In the genomic region with DNA sequence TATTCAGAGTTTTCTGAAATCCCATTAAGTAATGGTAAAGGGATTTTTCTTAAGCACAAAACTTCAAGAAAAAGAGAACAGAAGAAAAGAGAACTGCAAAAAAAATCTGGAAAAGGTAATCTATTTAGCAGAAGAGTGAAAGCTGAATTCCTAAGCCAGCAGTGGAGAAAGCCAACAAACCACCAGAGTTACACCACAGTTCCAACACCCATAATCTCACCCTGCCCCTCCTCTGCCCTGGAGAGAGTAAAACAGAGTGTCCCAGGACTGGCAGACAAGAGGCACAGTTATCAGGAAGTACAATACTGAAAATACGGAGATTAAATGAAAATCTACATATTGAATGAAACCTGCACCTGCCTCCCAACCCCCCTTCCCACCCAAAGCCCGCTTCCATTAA, we compare ENCODE assay signal across 26 cellular contexts. TPM values are rescaled to one million over a fixed set of nuclear protein-coding genes. Genes with fewer than 3 reads are reported as not detected.
DNase-seq lines count a peak whose midpoint lies in the region; ATAC-seq, FAIRE-seq and TF ChIP-seq lines count a peak whose summit lies in the region.
"Had no signal": no experiment of that assay in that cellular context is flagged by ENCODE, and none has a peak within 500 bp of the region (broad histone marks: within the 10 kb centered on the region; RNA-seq: fewer than 3 reads in every experiment).

No MANE protein-coding gene starts in this region.

- peak overlapping the region in 1 of 3 donors; percentile 20 for H3K27ac ChIP-seq in right lobe of liver
- H3K27ac ChIP-seq in HepG2 (ENCODE audit: extremely low read length, insufficient read depth, low read length): no peak overlapping the region
- H3K27ac ChIP-seq in upper lobe of right lung: no peak overlapping the region
- H3K27ac ChIP-seq in coronary artery: no peak overlapping the region
- H3K27ac ChIP-seq: esophagus squamous epithelium, testis had no signal

- intact Hi-C loops in right lobe of liver (cut with DNase I): no loop called here
- intact Hi-C loops in HepG2 (cut with micrococcal nuclease; ENCODE audit: unreplicated experiment): no loop called here
- intact Hi-C loops in upper lobe of right lung (cut with DNase I): no loop called here

- H3K4me2 ChIP-seq in HepG2 (ENCODE audit: low read depth, low read length): no peak overlapping the region

- POLR2A ChIA-PET in HepG2 (lab: Yijun Ruan, JAX): no interaction called here

- no peak for TF ChIP-seq RAD21 in HepG2 (CRISPR knock-in tag; IDR thresholded peaks at IDR 0.05)

- no peak overlapping the region for H3K27ac Mint-ChIP-seq in stimulated activated memory B cell treated with anti-CD40 and anti-IgM and Interleukin-4, amounts not matched to agents 10 μg/mL and 1 μg/mL and 100 μg/mL, for 72 hours
- H3K27ac Mint-ChIP-seq: activated CD4-positive, alpha-beta T cell treated with anti-CD3 and anti-CD28 coated beads for 36 hours; activated CD8-positive, alpha-beta memory T cell treated with anti-CD3 and anti-CD28 coated beads, Interleukin-2, amount 10 ng/mL, durations not matched to agents 7 days and 5 days; HFFc6; natural killer cell had no signal

- CTCF ChIA-PET in HepG2 (lab: Yijun Ruan, JAX; ENCODE audit: low intra/inter-chr PET ratio, low total read pairs): no interaction called here

- TF ChIP-seq CTCF in right lobe of liver (IDR thresholded peaks at IDR 0.05): no peak
- no peak for TF ChIP-seq CTCF in HepG2 (CRISPR knock-in tag; IDR thresholded peaks at IDR 0.05)
- no peak for TF ChIP-seq CTCF in upper lobe of right lung (IDR thresholded peaks at IDR 0.05)
- no peak for TF ChIP-seq CTCF in coronary artery (IDR thresholded peaks at IDR 0.05)

- H4K20me1 ChIP-seq in HepG2 (ENCODE audit: insufficient read depth, low read length): no peaks in the 10 kb centered on the region

- no peak overlapping the region for H2AFZ ChIP-seq in HepG2 (ENCODE audit: low read length)

- in situ Hi-C loops in HepG2 (cut with HindIII; ENCODE audit: extremely low pct_ligation_motif_present, low pct_unique_long_range_greater_than_20kb): no loop called here

- H3K4me1 Mint-ChIP-seq in stimulated activated memory B cell treated with anti-CD40 and anti-IgM and Interleukin-4, amounts not matched to agents 10 μg/mL and 1 μg/mL and 100 μg/mL, for 72 hours: peaks cover 5% of the 10 kb centered on the region
- H3K4me1 Mint-ChIP-seq: activated CD4-positive, alpha-beta T cell treated with anti-CD3 and anti-CD28 coated beads for 36 hours; activated CD8-positive, alpha-beta memory T cell treated with anti-CD3 and anti-CD28 coated beads, Interleukin-2, amount 10 ng/mL, durations not matched to agents 7 days and 5 days; CD8-positive, alpha-beta memory T cell; natural killer cell had no signal

- no peak for FAIRE-seq in HepG2 (lab: Jason Lieb, UNC)
- FAIRE-seq: K562, TTC549 had no signal

- no peak for TF ChIP-seq EP300 in HepG2 (IDR thresholded peaks at IDR 0.05; ENCODE audit: low read depth in 2 of 2, low read length in 2 of 2)
- no peak for TF ChIP-seq EP300 in HepG2 (CRISPR knock-in tag; IDR thresholded peaks at IDR 0.05; ENCODE audit: borderline replicate concordance)

- DNase-seq in right lobe of liver (no peak), HepG2 (ENCODE audit: low spot score) (no peak), amniotic epithelial cell (ENCODE audit: low read depth) (peak; percentile 79), iris pigment epithelial cell (ENCODE audit: low read depth) (peak; percentile 61), upper lobe of right lung (no peak), NCI-H510A (lab: John Stamatoyannopoulos, UW) (no peak), coronary artery (ENCODE audit: low spot score) (no peak)
- DNase-seq: ACHN; activated CD4-positive, alpha-beta T cell treated with anti-CD3 and anti-CD28 coated beads for 36 hours; activated CD8-positive, alpha-beta memory T cell treated with anti-CD3 and anti-CD28 coated beads, Interleukin-2, amount 10 ng/mL, durations not matched to agents 7 days and 5 days; activated effector memory CD4-positive, alpha-beta T cell treated with anti-CD3 and anti-CD28 coated beads, Interleukin-2, amount 50 U/mL, for 16 hours; CD8-positive, alpha-beta memory T cell; central memory CD4-positive, alpha-beta T cell; effector memory CD4-positive, alpha-beta T cell; esophagus squamous epithelium; HFFc6; islet precursor cell; natural killer cell; NCI-H1092 treated with DMSO at 0.1 percent for 48 hours; NCI-H2029 treated with DMSO at 0.1 percent for 48 hours; NCI-H446 treated with DMSO at 0.1 percent for 48 hours; stimulated activated CD8-positive, alpha-beta memory T cell treated with anti-CD3 and anti-CD28 coated beads, Interleukin-4, amount 100 ng/mL, for 48 hours; testis had no signal

- peaks cover 47% of the 10 kb centered on the region for H3K36me3 Mint-ChIP-seq in stimulated activated memory B cell treated with anti-CD40 and anti-IgM and Interleukin-4, amounts not matched to agents 10 μg/mL and 1 μg/mL and 100 μg/mL, for 72 hours
- H3K36me3 Mint-ChIP-seq: natural killer cell had no signal

- no peaks in the 10 kb centered on the region for H3K9me3 ChIP-seq in right lobe of liver
- H3K9me3 ChIP-seq in HepG2 (ENCODE audit: low read length): no peaks in the 10 kb centered on the region
- no peaks in the 10 kb centered on the region for H3K9me3 ChIP-seq in upper lobe of right lung
- H3K9me3 ChIP-seq: esophagus squamous epithelium, testis had no signal

- H3K4me3 ChIP-seq in right lobe of liver (no peak overlapping the region), HepG2 (replicated peaks in 1 of 3; ENCODE audit: insufficient read depth in 1 of 3, low read depth in 2 of 3, low read length in 3 of 3) (no peak overlapping the region), upper lobe of right lung (no peak overlapping the region), coronary artery (no peak overlapping the region)
- H3K4me3 ChIP-seq: esophagus squamous epithelium, K562, testis had no signal

- H3K4me1 ChIP-seq in right lobe of liver: peaks cover 0 to 6% (median 0%) of the 10 kb centered on the region in 4 donors
- no peaks in the 10 kb centered on the region for H3K4me1 ChIP-seq in HepG2 (ENCODE audit: insufficient read depth, low read length)
- H3K4me1 ChIP-seq in upper lobe of right lung: no peaks in the 10 kb centered on the region
- H3K4me1 ChIP-seq: esophagus squamous epithelium, testis had no signal

- H3K27me3 ChIP-seq in right lobe of liver (no peaks in the 10 kb centered on the region), HepG2 (ENCODE audit: control insufficient read depth in 1 of 2, insufficient read depth in 2 of 2, low read length in 2 of 2) (no peaks in the 10 kb centered on the region; a peak in 1 of 5 replicates), upper lobe of right lung (no peaks in the 10 kb centered on the region)
- H3K27me3 ChIP-seq: esophagus squamous epithelium, testis had no signal

- no TSS peak for BruUV-seq in HepG2 (replicated peaks; lab: Mats Ljungman, UMichigan)

- peak; percentile 45 to 93 (median 69) for ATAC-seq in right lobe of liver
- ATAC-seq in HepG2: no peak
- peak; percentile 82 for ATAC-seq in upper lobe of right lung
- no peak for ATAC-seq in stimulated activated memory B cell treated with anti-CD40 and anti-IgM and Interleukin-4, amounts not matched to agents 10 μg/mL and 1 μg/mL and 100 μg/mL, for 72 hours
- ATAC-seq: activated CD4-positive, alpha-beta T cell treated with anti-CD3 and anti-CD28 coated beads for 36 hours; activated CD8-positive, alpha-beta memory T cell treated with anti-CD3 and anti-CD28 coated beads, Interleukin-2, amount 10 ng/mL, durations not matched to agents 7 days and 5 days; K562; natural killer cell had no signal

- H3K79me2 ChIP-seq in HepG2 (ENCODE audit: insufficient read depth, low read length): no peaks in the 10 kb centered on the region

- H3K4me3 Mint-ChIP-seq in stimulated activated memory B cell treated with anti-CD40 and anti-IgM and Interleukin-4, amounts not matched to agents 10 μg/mL and 1 μg/mL and 100 μg/mL, for 72 hours: no peak overlapping the region
- H3K4me3 Mint-ChIP-seq: activated CD4-positive, alpha-beta T cell treated with anti-CD3 and anti-CD28 coated beads for 36 hours; activated CD8-positive, alpha-beta memory T cell treated with anti-CD3 and anti-CD28 coated beads, Interleukin-2, amount 10 ng/mL, durations not matched to agents 7 days and 5 days; CD8-positive, alpha-beta memory T cell; HFFc6; natural killer cell had no signal

- H3K9me3 Mint-ChIP-seq in stimulated activated memory B cell treated with anti-CD40 and anti-IgM and Interleukin-4, amounts not matched to agents 10 μg/mL and 1 μg/mL and 100 μg/mL, for 72 hours: no peaks in the 10 kb centered on the region
- H3K9me3 Mint-ChIP-seq: CD8-positive, alpha-beta memory T cell; HFFc6; natural killer cell had no signal

- H3K9ac ChIP-seq in HepG2 (ENCODE audit: insufficient read depth, low read depth, low read length): no peak overlapping the region

- H3K36me3 ChIP-seq in right lobe of liver (peaks cover 0 to 10% (median 4%) of the 10 kb centered on the region in 4 donors), HepG2 (replicated peaks in 1 of 2; ENCODE audit: control insufficient read depth in 1 of 2, insufficient read depth in 2 of 2, low read length in 2 of 2) (peaks cover under 1 to 14% of the 10 kb centered on the region in 2 experiments; a peak in 3 of 5 replicates), upper lobe of right lung (peaks cover 42% of the 10 kb centered on the region)

- 45% methylated on average over 2 of the region's 2 CpGs for WGBS in right lobe of liver (ENCODE audit: insufficient coverage, low coverage, low lambda C conversion rate, missing lambda C conversion rate)
- WGBS in HepG2 (ENCODE audit: low lambda C conversion rate): 90% methylated on average over 2 of the region's 2 CpGs

- no peaks in the 10 kb centered on the region for H3K27me3 Mint-ChIP-seq in stimulated activated memory B cell treated with anti-CD40 and anti-IgM and Interleukin-4, amounts not matched to agents 10 μg/mL and 1 μg/mL and 100 μg/mL, for 72 hours
- H3K27me3 Mint-ChIP-seq: activated CD4-positive, alpha-beta T cell treated with anti-CD3 and anti-CD28 coated beads for 36 hours; activated CD8-positive, alpha-beta memory T cell treated with anti-CD3 and anti-CD28 coated beads, Interleukin-2, amount 10 ng/mL, durations not matched to agents 7 days and 5 days; CD8-positive, alpha-beta memory T cell had no signal

- TF ChIP-seq POLR2A in right lobe of liver (IDR thresholded peaks at IDR 0.05) (no peak), HepG2 (IDR thresholded peaks at IDR 0.05; ENCODE audit: insufficient read depth in 1 of 2, low read depth in 2 of 2, low read length in 2 of 2) (no peak)

RNA-seq across cellular contexts. Expression of a gene that starts 29.4 kb away (rescaled TPM):
- 10 to 100 TPM in 5 of 6 experiments, 1 to 10 TPM in 1; 4.9 to 12.2 (median 10.8) TPM for total RNA-seq in right lobe of liver
- total RNA-seq in HepG2 (2016; rRNA removed; fragmentation: Illumina TruSeq; extraction: Trizol): 17.4 and 26.3 TPM in 2 replicates
- 5.3 and 6.3 TPM in 2 replicates for total RNA-seq in HepG2 (2016; cell fraction: cytosol; rRNA removed; fragmentation: Illumina TruSeq; extraction: Trizol; ENCODE audit: low read depth)
- total RNA-seq in HepG2 (2016; cell fraction: insoluble cytoplasmic fraction; rRNA removed; fragmentation: Illumina TruSeq; extraction: Trizol): 16.7 and 24.8 TPM in 2 replicates
- 6.0 and 6.4 TPM in 2 replicates for total RNA-seq in HepG2 (2016; cell fraction: membrane; rRNA removed; fragmentation: Illumina TruSeq; extraction: Trizol)
- total RNA-seq in HepG2 (2016; cell fraction: nucleus; rRNA removed; fragmentation: Illumina TruSeq; extraction: Trizol): 22.1 and 25.2 TPM in 2 replicates
- 15.9 and 17.1 TPM in 2 replicates for polyA plus RNA-seq in HepG2 (2011; rRNA removed)
- polyA plus RNA-seq in HepG2 (2011; cell fraction: cytosol; rRNA removed): 7.3 and 7.4 TPM in 2 replicates
- 34.5 and 38.3 TPM in 2 replicates for polyA plus RNA-seq in HepG2 (2011; cell fraction: nucleus; rRNA removed)
- polyA plus RNA-seq in HepG2 (2012): 6.2 and 7.1 TPM in 2 replicates
- polyA plus RNA-seq in HepG2 (2016; cell fraction: cytosol; fragmentation: Illumina TruSeq; extraction: Trizol; ENCODE audit: low read depth): 0.49 and 0.59 TPM in 2 replicates
- polyA plus RNA-seq in HepG2 (2016; cell fraction: insoluble cytoplasmic fraction; fragmentation: Illumina TruSeq; extraction: Trizol; ENCODE audit: low read depth): 13.4 and 14.5 TPM in 2 replicates
- polyA plus RNA-seq in HepG2 (2016; cell fraction: membrane; fragmentation: Illumina TruSeq; extraction: Trizol; ENCODE audit: low read depth): 0.92 and 1.1 TPM in 2 replicates
- 29.6 and 32.3 TPM in 2 replicates for polyA plus RNA-seq in HepG2 (2016; cell fraction: nucleus; fragmentation: Illumina TruSeq; extraction: Trizol; ENCODE audit: insufficient read depth, low read depth)
- polyA minus RNA-seq in HepG2 (2011; rRNA and poly(A)+ RNA removed; ENCODE audit: low replicate concordance): 22.3 and 59.9 TPM in 2 replicates
- polyA minus RNA-seq in HepG2 (2011; cell fraction: cytosol; rRNA and poly(A)+ RNA removed): 10.6 and 14.0 TPM in 2 replicates
- 40.2 and 48.4 TPM in 2 replicates for polyA minus RNA-seq in HepG2 (2011; cell fraction: nucleus; rRNA and poly(A)+ RNA removed)
- 27.6 TPM for total RNA-seq in upper lobe of right lung

RNA-seq across cellular contexts. Expression of a gene that starts 53.9 kb away (rescaled TPM):
- total RNA-seq in right lobe of liver (under 1 TPM; 0.09 to 0.56 (median 0.24) TPM), HepG2 (2016; rRNA removed; fragmentation: Illumina TruSeq; extraction: Trizol) (0.06 and 0.07 TPM in 2 replicates), upper lobe of right lung (2.3 TPM)
- total RNA-seq in HepG2 (2016; cell fraction: cytosol; rRNA removed; fragmentation: Illumina TruSeq; extraction: Trizol; ENCODE audit: low read depth): not detected in 2 replicates
- total RNA-seq in HepG2 (2016; cell fraction: insoluble cytoplasmic fraction; rRNA removed; fragmentation: Illumina TruSeq; extraction: Trizol): 0.03 and 0.04 TPM in 2 replicates
- total RNA-seq in HepG2 (2016; cell fraction: membrane; rRNA removed; fragmentation: Illumina TruSeq; extraction: Trizol): not detected in 2 replicates
- total RNA-seq in HepG2 (2016; cell fraction: nucleus; rRNA removed; fragmentation: Illumina TruSeq; extraction: Trizol): 0.09 and 0.13 TPM in 2 replicates
- under 0.01 and 0.01 TPM in 2 replicates for polyA plus RNA-seq in HepG2 (2011; rRNA removed)
- polyA plus RNA-seq in HepG2 (2011; cell fraction: cytosol; rRNA removed): under 0.01 TPM in 2 replicates
- 0.02 TPM in 1 of 2 replicates, not detected in the other for polyA plus RNA-seq in HepG2 (2011; cell fraction: nucleus; rRNA removed)
- polyA plus RNA-seq in HepG2 (2012): 0.01 TPM in 1 of 2 replicates, not detected in the other
- 0.01 TPM in 2 replicates for polyA plus RNA-seq in HepG2 (2016; cell fraction: cytosol; fragmentation: Illumina TruSeq; extraction: Trizol; ENCODE audit: low read depth)
- polyA plus RNA-seq in HepG2 (2016; cell fraction: insoluble cytoplasmic fraction; fragmentation: Illumina TruSeq; extraction: Trizol; ENCODE audit: low read depth): 0.03 and 0.05 TPM in 2 replicates
- not detected in 2 replicates for polyA plus RNA-seq in HepG2 (2016; cell fraction: membrane; fragmentation: Illumina TruSeq; extraction: Trizol; ENCODE audit: low read depth)
- polyA plus RNA-seq in HepG2 (2016; cell fraction: nucleus; fragmentation: Illumina TruSeq; extraction: Trizol; ENCODE audit: insufficient read depth, low read depth): 0.05 and 0.09 TPM in 2 replicates
- 0.02 and 2.8 TPM in 2 replicates for polyA minus RNA-seq in HepG2 (2011; rRNA and poly(A)+ RNA removed; ENCODE audit: low replicate concordance)
- polyA minus RNA-seq in HepG2 (2011; cell fraction: cytosol; rRNA and poly(A)+ RNA removed): 0.09 TPM in 1 of 2 replicates, not detected in the other
- polyA minus RNA-seq in HepG2 (2011; cell fraction: nucleus; rRNA and poly(A)+ RNA removed): not detected in 2 replicates

Comparison
In these comparisons a context has a peak if more than half of its experiments do, and no peak if none do; other contexts are left out.
1. ATAC-seq: peak in right lobe of liver (4 of 4) and upper lobe of right lung (single experiment); none in HepG2 (single experiment) and stimulated activated memory B cell treated with anti-CD40 and anti-IgM and Interleukin-4, amounts not matched to agents 10 μg/mL and 1 μg/mL and 100 μg/mL, for 72 hours (single experiment).
2. DNase-seq: peak in amniotic epithelial cell (single experiment) and iris pigment epithelial cell (single experiment); none in right lobe of liver (0 of 3), HepG2 (single experiment), upper lobe of right lung (single experiment), NCI-H510A (single experiment) and coronary artery (single experiment).